8 cellular contexts compared by ENCODE assay signal in genomic region chr6:84220809-84221409, GRCh38. TPM values are rescaled to one million over a fixed set of nuclear protein-coding genes. Genes with fewer than 3 reads are reported as not detected.
DNase-seq lines count a peak whose midpoint lies in the region; ATAC-seq and TF ChIP-seq lines count a peak whose summit lies in the region.

No MANE protein-coding gene starts in this region.

- no peaks in the 10 kb centered on the region for H3K79me1 ChIP-seq in H9 (ENCODE audit: insufficient read depth, low read depth, low read length, poor library complexity, severe bottlenecking)

- H3K27me3 ChIP-seq in H9 (ENCODE audit: insufficient read depth, low read length) (no peaks in the 10 kb centered on the region), right lobe of liver (no peaks in the 10 kb centered on the region), left lung (no peaks in the 10 kb centered on the region)

- H3K4me3 ChIP-seq in right lobe of liver: no peak overlapping the region
- H3K4me3 ChIP-seq in left lung: no peak overlapping the region

- no peak overlapping the region for H4K91ac ChIP-seq in H9 (ENCODE audit: insufficient read length, low read depth, low read length)

- peak; percentile 81 for TF ChIP-seq CTCF in H9 (conservative IDR thresholded peaks at IDR 0.05)
- TF ChIP-seq CTCF in right lobe of liver (IDR thresholded peaks at IDR 0.05): peak; percentile 58 to 62 (median 59)
- peak in 1 of 2 donors; percentile 37 for TF ChIP-seq CTCF in left lung (IDR thresholded peaks at IDR 0.05)

- no peak overlapping the region for H2BK12ac ChIP-seq in H9 (ENCODE audit: insufficient read length, low read depth, low read length)

- H3K9me3 ChIP-seq in H9 (ENCODE audit: control insufficient read depth, low read depth, low read length) (no peaks in the 10 kb centered on the region), right lobe of liver (no peaks in the 10 kb centered on the region), left lung (no peaks in the 10 kb centered on the region)

- ATAC-seq in right lobe of liver: peak in 1 of 4 donors; percentile 42
- ATAC-seq in left lung: no peak
- no peak for ATAC-seq in GM19395 (IDR thresholded peaks at IDR 0.05; ENCODE audit: unreplicated experiment)

- no peak overlapping the region for H2BK120ac ChIP-seq in H9 (ENCODE audit: low read depth, low read length, poor library complexity, severe bottlenecking)

- no peak overlapping the region for H2AFZ ChIP-seq in H9 (ENCODE audit: low read length)

- no peak overlapping the region for H3T11ph ChIP-seq in H9 (ENCODE audit: low read length)

- no peak overlapping the region for H3K14ac ChIP-seq in H9 (ENCODE audit: insufficient read depth, low read length)

- H4K20me1 ChIP-seq in H9 (ENCODE audit: control insufficient read depth, insufficient read depth, insufficient read length): no peaks in the 10 kb centered on the region

- no peak for TF ChIP-seq POLR2A in right lobe of liver (IDR thresholded peaks at IDR 0.05)

- H3K23ac ChIP-seq in H9 (ENCODE audit: insufficient read length, low read depth, low read length): no peak overlapping the region

- peaks cover 27 to 30% of the 10 kb centered on the region in 2 experiments for H3K4me1 Mint-ChIP-seq in H9
- H3K4me1 Mint-ChIP-seq in activated CD4-positive, alpha-beta T cell treated with anti-CD3 and anti-CD28 coated beads, Interleukin-2, amount 10 ng/mL, durations not matched to agents 7 days and 5 days: peaks cover 5% of the 10 kb centered on the region

- no peaks in the 10 kb centered on the region for H3K27me3 Mint-ChIP-seq in H9 (ENCODE audit: low read depth)
- no peaks in the 10 kb centered on the region for H3K27me3 Mint-ChIP-seq in activated CD4-positive, alpha-beta T cell treated with anti-CD3 and anti-CD28 coated beads, Interleukin-2, amount 10 ng/mL, durations not matched to agents 7 days and 5 days

- H3K18ac ChIP-seq in H9 (ENCODE audit: insufficient read length, low read depth, low read length): no peak overlapping the region

- H3K23me2 ChIP-seq in H9 (ENCODE audit: insufficient read length, low read depth, low read length, poor library complexity, severe bottlenecking): no peaks in the 10 kb centered on the region

- H3K4ac ChIP-seq in H9 (ENCODE audit: low read depth, low read length): no peak overlapping the region

- peaks cover 2% of the 10 kb centered on the region; the same call in 1 of the 2 replicates for H3K4me1 ChIP-seq in H9 (ENCODE audit: insufficient read depth, low read length)
- H3K4me1 ChIP-seq in right lobe of liver: no peaks in the 10 kb centered on the region
- H3K4me1 ChIP-seq in left lung: peaks cover 0 to 5% of the 10 kb centered on the region in 2 donors

- H4K8ac ChIP-seq in H9 (replicated peaks; ENCODE audit: insufficient read length, low read depth, low read length): no peak overlapping the region

- no peak overlapping the region for H3K4me3 Mint-ChIP-seq in H9
- H3K4me3 Mint-ChIP-seq in activated CD4-positive, alpha-beta T cell treated with anti-CD3 and anti-CD28 coated beads, Interleukin-2, amount 10 ng/mL, durations not matched to agents 7 days and 5 days: no peak overlapping the region

- no peak overlapping the region for H2BK15ac ChIP-seq in H9 (ENCODE audit: low read depth, low read length)

- H2BK20ac ChIP-seq in H9 (ENCODE audit: low read depth, low read length, poor library complexity, severe bottlenecking): no peak overlapping the region

- no peak overlapping the region for H4K5ac ChIP-seq in H9 (ENCODE audit: insufficient read length, low read depth, low read length)

- H3K56ac ChIP-seq in H9 (ENCODE audit: insufficient read length, low read depth, low read length): no peak overlapping the region

- no peak overlapping the region for H2BK5ac ChIP-seq in H9 (ENCODE audit: insufficient read length, low read length)

- intact Hi-C loops in right lobe of liver (cut with DNase I): loop anchor here in 1 of 2 donors (5.0 kb wide), 1 partner anchor 334 kb away; no protein-coding TSS in a partner anchor
- intact Hi-C loops in left lung (cut with DNase I): no loop called here

- no peaks in the 10 kb centered on the region for H3K9me3 Mint-ChIP-seq in H9
- H3K9me3 Mint-ChIP-seq in activated CD4-positive, alpha-beta T cell treated with anti-CD3 and anti-CD28 coated beads, Interleukin-2, amount 10 ng/mL, durations not matched to agents 7 days and 5 days: no peaks in the 10 kb centered on the region

- no peak overlapping the region for H3K27ac Mint-ChIP-seq in H9
- H3K27ac Mint-ChIP-seq in activated CD4-positive, alpha-beta T cell treated with anti-CD3 and anti-CD28 coated beads, Interleukin-2, amount 10 ng/mL, durations not matched to agents 7 days and 5 days: no peak overlapping the region

- POLR2A ChIA-PET in activated CD4-positive, alpha-beta T cell treated with anti-CD3 and anti-CD28 coated beads, Interleukin-2, amount 10 ng/mL, durations not matched to agents 7 days and 5 days (lab: Charles Lee): no interaction called here

- H3K36me3 ChIP-seq in right lobe of liver: no peaks in the 10 kb centered on the region
- peaks cover 0 to 4% of the 10 kb centered on the region in 2 donors for H3K36me3 ChIP-seq in left lung

- H3K27ac ChIP-seq in H9 (ENCODE audit: insufficient read length, low read depth, low read length): no peak overlapping the region
- H3K27ac ChIP-seq in right lobe of liver: no peak overlapping the region
- no peak overlapping the region for H3K27ac ChIP-seq in left lung

- H3K4me2 ChIP-seq in H9 (ENCODE audit: insufficient read depth, insufficient read length, low read length): no peak overlapping the region

- CTCF ChIA-PET in activated CD4-positive, alpha-beta T cell treated with anti-CD3 and anti-CD28 coated beads, Interleukin-2, amount 10 ng/mL, durations not matched to agents 7 days and 5 days (lab: Charles Lee): interaction anchor here (1.7 kb wide), 1 partner anchor 12 kb away, joined by 4 read pairs; no protein-coding TSS in a partner anchor

- H3K79me2 ChIP-seq in H9 (ENCODE audit: insufficient read depth, low read length): no peaks in the 10 kb centered on the region

- WGBS in H9 (ENCODE audit: extremely low coverage, insufficient read length, low lambda C conversion rate): 100% methylated on average over 1 of the region's 3 CpGs
- 54% methylated on average over 3 of the region's 3 CpGs for WGBS in right lobe of liver (ENCODE audit: insufficient coverage, low coverage, low lambda C conversion rate, missing lambda C conversion rate)

- DNase-seq in CD1c-positive myeloid dendritic cell (ENCODE audit: extremely low spot score) (peak; percentile 51), H9 (no peak), amniotic epithelial cell (ENCODE audit: low read depth) (peak; percentile 33), right lobe of liver (no peak), left lung (no peak), NCI-H1930 (lab: John Stamatoyannopoulos, UW) (no peak)
- DNase-seq in activated CD4-positive, alpha-beta T cell treated with anti-CD3 and anti-CD28 coated beads, Interleukin-2, amount 10 ng/mL, durations not matched to agents 7 days and 5 days: no peak

- no peak overlapping the region for H3K9ac ChIP-seq in H9 (ENCODE audit: extremely low read depth, insufficient read length, low read length)

- no peak overlapping the region for H2AK5ac ChIP-seq in H9 (ENCODE audit: insufficient read length, low read length)

- no peaks in the 10 kb centered on the region; a peak in 2 of 7 replicates for H3K36me3 Mint-ChIP-seq in H9 (ENCODE audit: insufficient read depth in 1 of 3, low read depth in 3 of 3)
- peaks cover 4% of the 10 kb centered on the region for H3K36me3 Mint-ChIP-seq in activated CD4-positive, alpha-beta T cell treated with anti-CD3 and anti-CD28 coated beads, Interleukin-2, amount 10 ng/mL, durations not matched to agents 7 days and 5 days (ENCODE audit: low read depth)

RNA-seq across cellular contexts. Expression of gene CEP162, which starts 6.5 kb away (rescaled TPM):
- 11.4 and 11.5 TPM in 2 replicates for total RNA-seq in H9 (2021)
- total RNA-seq in right lobe of liver: 1 to 10 TPM; 1.7 to 3.8 (median 2.5) TPM
- total RNA-seq in activated CD4-positive, alpha-beta T cell treated with anti-CD3 and anti-CD28 coated beads, Interleukin-2, amount 10 ng/mL, durations not matched to agents 7 days and 5 days: 10 to 100 TPM; 10.6 to 11.5 TPM
- 1 to 10 TPM; 9.7 to 9.9 TPM for total RNA-seq in left lung

Comparison
In these comparisons a context has a peak if more than half of its experiments do, and no peak if none do; other contexts are left out.
1. DNase-seq: peak in CD1c-positive myeloid dendritic cell (single experiment) and amniotic epithelial cell (single experiment); none in H9 (single experiment), right lobe of liver (0 of 3), activated CD4-positive, alpha-beta T cell treated with anti-CD3 and anti-CD28 coated beads, Interleukin-2, amount 10 ng/mL, durations not matched to agents 7 days and 5 days (single experiment), left lung (0 of 2) and NCI-H1930 (0 of 2).